Comparison of ENCODE assay signal across 3 cellular contexts in the genomic region with DNA sequence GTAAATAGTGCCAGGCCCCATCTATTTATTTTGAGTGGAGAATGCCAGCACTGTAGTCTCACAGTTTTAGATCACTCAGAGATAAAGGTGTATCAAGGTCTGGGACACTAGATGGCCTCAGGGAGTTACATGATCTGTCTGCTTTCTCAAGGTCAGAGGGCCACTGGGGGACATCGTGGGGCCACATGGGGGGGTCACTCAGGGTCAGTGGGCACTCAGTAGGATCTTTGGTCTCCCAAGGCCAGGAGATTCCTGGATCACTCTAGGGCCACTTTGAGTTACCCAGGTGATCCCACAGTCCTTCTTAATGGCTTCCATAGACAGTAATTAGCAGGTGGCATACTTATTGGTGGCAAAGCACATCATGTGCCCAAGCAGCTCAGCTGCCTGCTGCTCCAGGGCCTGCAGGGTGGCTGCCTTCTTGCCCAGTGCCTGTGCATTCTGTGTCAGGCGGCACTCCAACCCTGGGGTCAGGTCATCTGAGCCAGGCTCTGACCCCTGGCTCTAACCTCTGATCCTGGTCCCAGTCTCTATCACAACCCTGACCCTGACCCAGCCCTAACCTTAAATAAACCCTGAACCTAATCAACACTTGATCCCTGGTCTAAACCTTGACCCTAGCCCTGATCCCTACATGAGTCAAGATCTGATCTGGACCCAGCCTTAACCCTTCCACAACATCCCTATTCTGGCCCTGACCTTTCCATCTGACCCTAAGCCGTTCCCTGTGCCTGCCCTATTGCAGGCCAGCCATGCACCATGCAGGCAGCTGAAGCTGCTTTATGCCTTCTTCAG.
TF ChIP-seq lines count a peak whose summit lies in the region.

No MANE protein-coding gene starts in this region.

TF ChIP-seq in A549, 52 proteins besides CTCF, POLR2A, EP300 and RAD21 (continued from another document):
- TF ChIP-seq TP53 (CRISPR knock-in tag; IDR thresholded peaks at IDR 0.05) (no peak), ESRRA (IDR thresholded peaks at IDR 0.05; ENCODE audit: borderline replicate concordance, low read length) (peak; percentile 84), ZNF302 (CRISPR knock-in tag; IDR thresholded peaks at IDR 0.05) (no peak), NPAS2 (CRISPR knock-in tag; IDR thresholded peaks at IDR 0.05; ENCODE audit: borderline replicate concordance) (no peak), CBX8 (IDR thresholded peaks at IDR 0.05) (no peak), FOSL2 (IDR thresholded peaks at IDR 0.05) (no peak), FOSL2 (CRISPR knock-in tag; IDR thresholded peaks at IDR 0.05) (no peak), FOXS1 (CRISPR knock-in tag; IDR thresholded peaks at IDR 0.05) (no peak), ZSCAN20 (CRISPR knock-in tag; IDR thresholded peaks at IDR 0.05) (no peak), GATA3 (IDR thresholded peaks at IDR 0.05; ENCODE audit: borderline replicate concordance) (peak; percentile 32; the same call in 1 of the 2 replicates), RFX5 (IDR thresholded peaks at IDR 0.05) (no peak), NR3C1 (IDR thresholded peaks at IDR 0.05) (no peak)
- TF ChIP-seq, protein P1, sequence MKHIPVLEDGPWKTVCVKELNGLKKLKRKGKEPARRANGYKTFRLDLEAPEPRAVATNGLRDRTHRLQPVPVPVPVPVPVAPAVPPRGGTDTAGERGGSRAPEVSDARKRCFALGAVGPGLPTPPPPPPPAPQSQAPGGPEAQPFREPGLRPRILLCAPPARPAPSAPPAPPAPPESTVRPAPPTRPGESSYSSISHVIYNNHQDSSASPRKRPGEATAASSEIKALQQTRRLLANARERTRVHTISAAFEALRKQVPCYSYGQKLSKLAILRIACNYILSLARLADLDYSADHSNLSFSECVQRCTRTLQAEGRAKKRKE (CRISPR knock-in tag; IDR thresholded peaks at IDR 0.05; ENCODE audit: low read depth), result no peak

TF ChIP-seq in Ishikawa, 13 proteins besides CTCF, POLR2A, EP300 and RAD21:
- TF ChIP-seq MAX (IDR thresholded peaks at IDR 0.05) (no peak), YY1 (IDR thresholded peaks at IDR 0.05; ENCODE audit: low read depth) (no peak), CEBPB (IDR thresholded peaks at IDR 0.05) (no peak), TAF1 (IDR thresholded peaks at IDR 0.05; ENCODE audit: low read depth) (no peak), FOXM1 (IDR thresholded peaks at IDR 0.05; ENCODE audit: borderline replicate concordance, low read depth) (no peak), EGR1 (IDR thresholded peaks at IDR 0.05) (no peak), TCF12 (IDR thresholded peaks at IDR 0.05; ENCODE audit: low read depth) (no peak), REST (IDR thresholded peaks at IDR 0.05; ENCODE audit: low read depth) (no peak), ZBTB7A (IDR thresholded peaks at IDR 0.05; ENCODE audit: low read depth) (no peak), NFIC (IDR thresholded peaks at IDR 0.05) (no peak)

TF ChIP-seq in GM12891, 5 proteins besides CTCF, POLR2A, EP300 and RAD21 (continued from another document):
- TF ChIP-seq POLR2AphosphoS5 (IDR thresholded peaks at IDR 0.05; ENCODE audit: low read depth, low read length) (no peak), POU2F2 (IDR thresholded peaks at IDR 0.05; ENCODE audit: low read depth, low read length) (no peak), SPI1 (IDR thresholded peaks at IDR 0.05; ENCODE audit: low read depth, low read length) (no peak)
